In genomic region chr15:69154026-69154425, GRCh38 we compare ENCODE assay signal across 19 cellular contexts.
"Had no signal": no experiment of that assay in that cellular context is flagged by ENCODE, and none has a peak within 500 bp of the region (broad histone marks: within the 10 kb centered on the region; RNA-seq: fewer than 3 reads in every experiment).

No MANE protein-coding gene starts in this region.

- H3K27ac ChIP-seq: right atrium auricular region, skin epidermis, transverse colon had no signal

- H3K4me1 Mint-ChIP-seq: activated CD4-positive, alpha-beta memory T cell treated with anti-CD3 and anti-CD28 coated beads, Interleukin-2, amount 10 ng/mL, durations not matched to agents 7 days and 5 days had no signal

- H3K36me3 Mint-ChIP-seq: activated naive CD8-positive, alpha-beta T cell; memory B cell; natural killer cell treated with Interleukin-12 subunit alpha and Interleukin-12 subunit beta and Interleukin-15 and Interleukin-18, amount 100 ng/mL, for 72 hours had no signal

- H3K4me3 Mint-ChIP-seq: activated CD4-positive, alpha-beta memory T cell treated with anti-CD3 and anti-CD28 coated beads, Interleukin-2, amount 10 ng/mL, durations not matched to agents 7 days and 5 days; activated CD4-positive, alpha-beta T cell treated with anti-CD3 and anti-CD28 coated beads for 36 hours; activated naive CD8-positive, alpha-beta T cell; activated T-cell treated with anti-CD3 and anti-CD28 coated beads, Interleukin-2, amount 50 U/mL, for 72 hours; dendritic cell treated with granulocyte-macrophage colony-stimulating factor and Interleukin-4, amounts not matched to agents 40 ng/mL and 50 ng/mL, for 4 days; effector memory CD8-positive, alpha-beta T cell; memory B cell; natural killer cell treated with Interleukin-12 subunit alpha and Interleukin-12 subunit beta and Interleukin-15 and Interleukin-18, amount 100 ng/mL, for 72 hours had no signal

- H3K36me3 ChIP-seq: left ventricle myocardium inferior, right atrium auricular region, transverse colon had no signal

- H3K27ac Mint-ChIP-seq: activated CD4-positive, alpha-beta memory T cell treated with anti-CD3 and anti-CD28 coated beads, Interleukin-2, amount 10 ng/mL, durations not matched to agents 7 days and 5 days; activated CD4-positive, alpha-beta T cell treated with anti-CD3 and anti-CD28 coated beads for 36 hours; activated naive CD8-positive, alpha-beta T cell; activated T-cell treated with anti-CD3 and anti-CD28 coated beads, Interleukin-2, amount 50 U/mL, for 72 hours; dendritic cell treated with granulocyte-macrophage colony-stimulating factor and Interleukin-4, amounts not matched to agents 40 ng/mL and 50 ng/mL, for 4 days; effector memory CD8-positive, alpha-beta T cell; memory B cell; natural killer cell treated with Interleukin-12 subunit alpha and Interleukin-12 subunit beta and Interleukin-15 and Interleukin-18, amount 100 ng/mL, for 72 hours had no signal

- H3K27me3 ChIP-seq: right atrium auricular region, transverse colon had no signal

- H3K9me3 Mint-ChIP-seq: activated CD4-positive, alpha-beta memory T cell treated with anti-CD3 and anti-CD28 coated beads, Interleukin-2, amount 10 ng/mL, durations not matched to agents 7 days and 5 days; activated T-cell treated with anti-CD3 and anti-CD28 coated beads, Interleukin-2, amount 50 U/mL, for 72 hours; dendritic cell treated with granulocyte-macrophage colony-stimulating factor and Interleukin-4, amounts not matched to agents 40 ng/mL and 50 ng/mL, for 4 days; effector memory CD8-positive, alpha-beta T cell; memory B cell; natural killer cell treated with Interleukin-12 subunit alpha and Interleukin-12 subunit beta and Interleukin-15 and Interleukin-18, amount 100 ng/mL, for 72 hours had no signal

- DNase-seq: activated CD4-positive, alpha-beta memory T cell treated with anti-CD3 and anti-CD28 coated beads, Interleukin-2, amount 10 ng/mL, durations not matched to agents 7 days and 5 days; activated CD4-positive, alpha-beta T cell treated with anti-CD3 and anti-CD28 coated beads for 36 hours; activated gamma-delta T cell treated with Interleukin-2 at 50 U/mL for 16 hours; activated T-cell treated with anti-CD3 and anti-CD28 coated beads, Interleukin-2, amount 50 U/mL, for 72 hours; cerebellar nuclear complex; effector memory CD8-positive, alpha-beta T cell; hippocampal formation; left ventricle myocardium inferior; stimulated activated CD4-positive, alpha-beta T cell treated with anti-CD3 and anti-CD28 coated beads, Interleukin-4, amount 100 ng/mL, for 4 hours; stimulated activated CD8-positive, alpha-beta memory T cell treated with anti-CD3 and anti-CD28 coated beads, Interleukin-4, amount 100 ng/mL, for 48 hours; stimulated activated naive CD8-positive, alpha-beta T cell treated with anti-CD3 and anti-CD28 coated beads, Interleukin-15, Interleukin-2, amounts not matched to agents 100 U/mL and 50 U/mL, for 24 hours; T-helper 2 cell; transverse colon had no signal

- H3K4me3 ChIP-seq: left ventricle myocardium inferior, right atrium auricular region, skin epidermis, transverse colon had no signal

- H3K9me3 ChIP-seq: left ventricle myocardium inferior, right atrium auricular region, transverse colon had no signal

- H3K4me1 ChIP-seq: left ventricle myocardium inferior, right atrium auricular region, transverse colon had no signal
